Comparison of ENCODE assay signal across 11 cellular contexts in the genomic region with DNA sequence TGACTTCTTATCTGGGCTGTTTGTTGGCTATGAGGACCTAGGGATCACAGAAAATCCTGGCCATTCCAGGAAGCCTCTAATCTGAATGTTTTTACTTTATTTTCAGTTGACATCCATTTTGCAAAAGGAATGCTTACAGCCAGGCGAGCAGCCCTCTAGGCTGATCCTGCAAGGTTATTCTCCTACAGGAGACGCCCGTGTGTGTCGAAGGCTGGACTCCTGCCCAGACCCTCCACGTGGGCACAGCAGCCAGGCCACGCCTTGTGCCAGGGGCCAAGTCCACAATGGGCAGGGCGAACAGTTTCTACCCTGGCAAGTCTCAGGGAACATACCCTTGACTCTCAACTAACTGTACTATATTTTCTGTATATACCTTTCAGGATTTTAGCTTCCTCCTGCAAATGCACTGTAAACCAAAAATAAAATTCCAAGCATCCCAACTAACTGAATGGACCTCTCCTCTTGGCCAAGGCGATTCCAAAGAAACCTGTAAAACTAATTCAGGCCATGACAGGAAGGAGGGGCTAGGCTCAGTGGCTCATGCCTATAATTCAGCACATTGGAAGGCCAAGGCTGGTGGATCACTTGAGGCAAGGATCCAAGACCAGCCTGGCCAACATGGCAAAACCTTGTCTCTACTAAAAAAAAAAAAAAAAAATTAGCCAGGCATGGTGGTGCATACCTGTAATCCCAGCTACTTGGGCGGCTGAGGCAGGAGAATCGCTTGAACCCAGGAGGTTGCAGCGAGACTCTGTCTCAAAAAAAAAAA. TPM values are rescaled to one million over a fixed set of nuclear protein-coding genes. Genes with fewer than 3 reads are reported as not detected.
A peak's percentile ranks its signal among the peaks of the same experiment; 100 is the strongest.
DNase-seq lines count a peak whose midpoint lies in the region; ATAC-seq and TF ChIP-seq lines count a peak whose summit lies in the region.
"Had no signal": no experiment of that assay in that cellular context is flagged by ENCODE, and none has a peak within 500 bp of the region (broad histone marks: within the 10 kb centered on the region; RNA-seq: fewer than 3 reads in every experiment).

No MANE protein-coding gene starts in this region.

- ATAC-seq in esophagus mucosa (peak; percentile 96), omental fat pad (ENCODE audit: low FRiP score) (peak; percentile 86), HG03442 (IDR thresholded peaks at IDR 0.05; ENCODE audit: unreplicated experiment) (no peak), GM21515 (IDR thresholded peaks at IDR 0.05; ENCODE audit: unreplicated experiment) (no peak)

- TF ChIP-seq CTCF in omental fat pad (IDR thresholded peaks at IDR 0.05): no peak
- no peak for TF ChIP-seq CTCF in brain microvascular endothelial cell (IDR thresholded peaks at IDR 0.05; ENCODE audit: low read depth, low read length, missing control alignments)

- no peak overlapping the region for H3K4me3 ChIP-seq in brain microvascular endothelial cell (ENCODE audit: low read depth, low read length)

- H3K27ac ChIP-seq in brain microvascular endothelial cell: no peak overlapping the region

- in situ Hi-C loops in brain microvascular endothelial cell (cut with HindIII; ENCODE audit: low pct_ligation_motif_present, low sequenced_read_pairs): no loop called here

- no peaks in the 10 kb centered on the region for H3K36me3 ChIP-seq in brain microvascular endothelial cell (replicated peaks)

- no peaks in the 10 kb centered on the region for H3K27me3 ChIP-seq in brain microvascular endothelial cell (replicated peaks)

- DNase-seq in COR-L47 (lab: John Stamatoyannopoulos, UW) (peak; percentile 86), NCI-H748 treated with DMSO at 0.1 percent for 48 hours (lab: John Stamatoyannopoulos, UW) (peak; percentile 73), omental fat pad (ENCODE audit: low spot score) (no peak), brain microvascular endothelial cell (no peak), SKM-1 treated with dmso at 0.1 percent for 144 hours (lab: John Stamatoyannopoulos, UW; ENCODE audit: unreplicated experiment) (no peak)
- DNase-seq: activated naive CD4-positive, alpha-beta T cell treated with Interleukin-2 at 50 U/mL for 16 hours; CD4-positive, CD25-positive, alpha-beta regulatory T cell; naive B cell had no signal

RNA-seq across cellular contexts. Expression of gene CMBL, which starts 5.7 kb away (rescaled TPM):
- total RNA-seq in esophagus mucosa (4.5 TPM), omental fat pad (10 to 100 TPM in 1 of 4 donors, 1 to 10 TPM in 3; 7.1 to 16.7 (median 8.7) TPM)

RNA-seq across cellular contexts. Expression of gene MARCHF6, which starts 51.5 kb away (rescaled TPM):
- 50.6 TPM for total RNA-seq in esophagus mucosa
- 100 to 1,000 TPM in 3 of 4 donors, 10 to 100 TPM in 1; 99.0 to 153 (median 120) TPM for total RNA-seq in omental fat pad

RNA-seq across cellular contexts. Expression of gene CCT5, which starts 51.9 kb away (rescaled TPM):
- total RNA-seq in esophagus mucosa (159 TPM), omental fat pad (100 to 1,000 TPM; 160 to 310 (median 239) TPM)

RNA-seq across cellular contexts. Expression of gene ATPSCKMT, which starts 52.3 kb away (rescaled TPM):
- total RNA-seq in esophagus mucosa (9.6 TPM), omental fat pad (10 to 100 TPM; 12.8 to 24.9 (median 18.9) TPM)

Comparison
In these comparisons a context has a peak if more than half of its experiments do, and no peak if none do; other contexts are left out.
1. DNase-seq: peak in COR-L47 (single experiment) and NCI-H748 treated with DMSO at 0.1 percent for 48 hours (single experiment); none in omental fat pad (single experiment), brain microvascular endothelial cell (single experiment) and SKM-1 treated with dmso at 0.1 percent for 144 hours (single experiment).
2. ATAC-seq: peak in esophagus mucosa (single experiment) and omental fat pad (single experiment); none in HG03442 (single experiment) and GM21515 (single experiment).